Comparison of ENCODE assay signal across 20 cellular contexts in the genomic region with DNA sequence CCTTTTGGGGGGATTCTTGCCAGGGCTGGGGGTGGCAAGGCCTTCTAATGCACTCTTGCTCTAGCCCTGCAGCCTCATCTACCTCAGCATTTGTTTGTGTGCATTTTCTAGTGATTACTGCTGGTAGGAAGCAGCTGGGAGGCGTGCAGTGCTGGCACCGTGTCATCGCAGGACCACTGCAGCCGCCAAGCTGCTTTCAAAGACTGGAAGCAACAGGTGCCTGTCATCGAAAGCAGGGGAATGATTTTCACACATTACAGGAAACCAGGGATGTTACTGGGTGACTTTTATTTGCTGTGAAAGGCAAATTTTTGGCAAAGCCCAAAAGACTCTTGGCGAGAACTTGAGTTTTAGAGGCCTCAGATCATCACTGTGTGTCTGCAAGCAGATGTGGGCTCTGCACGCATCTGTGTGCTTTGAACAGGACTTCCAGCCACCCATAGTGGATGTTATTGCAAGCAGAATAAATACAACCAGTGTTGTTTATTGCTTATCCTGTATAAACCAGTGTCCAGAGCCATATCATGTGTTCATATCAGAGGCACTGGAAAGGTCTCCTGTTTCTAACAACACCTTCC.
DNase-seq lines count a peak whose midpoint lies in the region; ATAC-seq, FAIRE-seq and TF ChIP-seq lines count a peak whose summit lies in the region.
"Had no signal": no experiment of that assay in that cellular context is flagged by ENCODE, and none has a peak within 500 bp of the region (broad histone marks: within the 10 kb centered on the region; RNA-seq: fewer than 3 reads in every experiment).

No MANE protein-coding gene starts in this region.

- H2BK5ac ChIP-seq in neuronal stem cell (ENCODE audit: low read length): no peak overlapping the region

- H2AK5ac ChIP-seq in neuronal stem cell (ENCODE audit: low read depth, low read length): peak overlapping the region; percentile 14

- WGBS in neuronal stem cell (ENCODE audit: extremely low coverage in 2 of 2, insufficient read length in 2 of 2, insufficient replicate concordance in 1 of 2), 2 donors: no CpG with 5 or more reads among the region's 7 CpGs
- 60% methylated on average over 7 of the region's 7 CpGs for WGBS in suprapubic skin

- H2BK120ac ChIP-seq in neuronal stem cell (ENCODE audit: low read depth, low read length): no peak overlapping the region

- peak overlapping the region; percentile 65 for H3K18ac ChIP-seq in neuronal stem cell (ENCODE audit: low read length)

- no peak overlapping the region for H4K91ac ChIP-seq in neuronal stem cell (ENCODE audit: low read depth, low read length, poor library complexity)

- no peak overlapping the region for H3K4me3 Mint-ChIP-seq in stimulated activated naive CD8-positive, alpha-beta T cell treated with anti-CD3 and anti-CD28 coated beads, Interleukin-15, amount 100 ng/mL, for 72 hours

- no peaks in the 10 kb centered on the region for H3K4me1 Mint-ChIP-seq in stimulated activated naive CD8-positive, alpha-beta T cell treated with anti-CD3 and anti-CD28 coated beads, Interleukin-15, amount 100 ng/mL, for 72 hours
- H3K4me1 Mint-ChIP-seq: CD8-positive, alpha-beta memory T cell had no signal

- no peak for TF ChIP-seq EP300 in suprapubic skin (IDR thresholded peaks at IDR 0.05)

- H3K79me1 ChIP-seq in neuronal stem cell (ENCODE audit: low read depth, low read length): no peaks in the 10 kb centered on the region

- H3K27me3 ChIP-seq in BLaER1 treated with 17β-estradiol and CSF1 and Interleukin-3, amounts not matched to agents 10 nM and 100 nM: no peaks in the 10 kb centered on the region
- H3K27me3 ChIP-seq in bronchial epithelial cell (ENCODE audit: control insufficient read depth, insufficient read depth, low read length) (no peaks in the 10 kb centered on the region), neuronal stem cell (ENCODE audit: control insufficient read depth in 3 of 3, insufficient read depth in 3 of 3, low read depth in 1 of 3, low read length in 3 of 3) (peaks cover 0 to 5% (median 0%) of the 10 kb centered on the region in 3 experiments), suprapubic skin (no peaks in the 10 kb centered on the region)

- peak; percentile 32 for FAIRE-seq in bronchial epithelial cell (lab: Jason Lieb, UNC)
- FAIRE-seq: D721Med, GM12892, H54 had no signal

- H3K4me3 ChIP-seq in BLaER1 treated with 17β-estradiol and CSF1 and Interleukin-3, amounts not matched to agents 10 nM and 100 nM: no peak overlapping the region
- H3K4me3 ChIP-seq in Jurkat, Clone E6-1 (ENCODE audit: low read length): no peak overlapping the region
- H3K4me3 ChIP-seq in bronchial epithelial cell (ENCODE audit: low read depth, low read length) (no peak overlapping the region), neuronal stem cell (ENCODE audit: low read length in 2 of 2) (no peak overlapping the region), suprapubic skin (no peak overlapping the region)

- H3K9ac ChIP-seq in BLaER1 treated with 17β-estradiol and CSF1 and Interleukin-3, amounts not matched to agents 10 nM and 100 nM: 0 out of 22 replicates have a peak overlapping the region, but pooled peaks of 1 of the 11 experiments have one; percentile 6
- H3K9ac ChIP-seq in neuronal stem cell (ENCODE audit: low read depth, low read length, poor library complexity): no peak overlapping the region

- H2BK12ac ChIP-seq in neuronal stem cell (ENCODE audit: low read length): no peak overlapping the region

- H3K27me3 Mint-ChIP-seq in stimulated activated naive CD8-positive, alpha-beta T cell treated with anti-CD3 and anti-CD28 coated beads, Interleukin-15, amount 100 ng/mL, for 72 hours: no peaks in the 10 kb centered on the region

- peaks cover 19 to 65% (median 45%) of the 10 kb centered on the region in 10 experiments for H3K4me1 ChIP-seq in BLaER1 treated with 17β-estradiol and CSF1 and Interleukin-3, amounts not matched to agents 10 nM and 100 nM
- H3K4me1 ChIP-seq in neuronal stem cell (ENCODE audit: control insufficient read depth in 2 of 2, insufficient read depth in 1 of 2, low read depth in 1 of 2, low read length in 2 of 2) (peaks cover 7 to 9% of the 10 kb centered on the region in 2 donors), suprapubic skin (no peaks in the 10 kb centered on the region)

- TF ChIP-seq POLR2A in suprapubic skin (IDR thresholded peaks at IDR 0.05): no peak

- no peaks in the 10 kb centered on the region for H3K9me3 ChIP-seq in BLaER1 treated with 17β-estradiol and CSF1 and Interleukin-3, amounts not matched to agents 10 nM and 100 nM (replicated peaks in 1 of 11)
- no peaks in the 10 kb centered on the region for H3K9me3 ChIP-seq in neuronal stem cell (replicated peaks in 1 of 2; ENCODE audit: control insufficient read depth in 2 of 2, insufficient read depth in 1 of 2, low read depth in 1 of 2, low read length in 2 of 2)
- H3K9me3 ChIP-seq in suprapubic skin: no peaks in the 10 kb centered on the region

- in situ Hi-C loops in G401 (cut with HindIII; ENCODE audit: low sequenced_read_pairs): no loop called here

- no peak overlapping the region for H3K27ac Mint-ChIP-seq in stimulated activated naive CD8-positive, alpha-beta T cell treated with anti-CD3 and anti-CD28 coated beads, Interleukin-15, amount 100 ng/mL, for 72 hours
- H3K27ac Mint-ChIP-seq: CD8-positive, alpha-beta memory T cell had no signal

- H2BK15ac ChIP-seq in neuronal stem cell (ENCODE audit: low read length): no peak overlapping the region

- no peak overlapping the region for H4K8ac ChIP-seq in neuronal stem cell (ENCODE audit: low read depth, low read length)

- H3K4me2 ChIP-seq in BLaER1 treated with 17β-estradiol and CSF1 and Interleukin-3, amounts not matched to agents 10 nM and 100 nM: peak overlapping the region in 7 of 11 experiments; percentile 39 to 76 (median 62); a peak in 15 of 22 replicates
- H3K4me2 ChIP-seq in neuronal stem cell (ENCODE audit: insufficient read depth, low read length, poor library complexity, severe bottlenecking): no peak overlapping the region

- H3K4ac ChIP-seq in neuronal stem cell (ENCODE audit: low read length): no peak overlapping the region

- H3K23ac ChIP-seq in neuronal stem cell (ENCODE audit: low read depth, low read length, poor library complexity): no peak overlapping the region

- no peak for TF ChIP-seq CTCF in bronchial epithelial cell (IDR thresholded peaks at IDR 0.05; ENCODE audit: insufficient read depth, low read length, severe bottlenecking)
- TF ChIP-seq CTCF in suprapubic skin (IDR thresholded peaks at IDR 0.05): no peak

- H3K36me3 ChIP-seq in BLaER1 treated with 17β-estradiol and CSF1 and Interleukin-3, amounts not matched to agents 10 nM and 100 nM: peaks cover 6 to 50% (median 20%) of the 10 kb centered on the region in 11 experiments; a peak in 20 of 22 replicates
- H3K36me3 ChIP-seq in bronchial epithelial cell (ENCODE audit: control insufficient read depth, insufficient read depth, low read length) (no peaks in the 10 kb centered on the region), neuronal stem cell (replicated peaks in 1 of 2; ENCODE audit: control insufficient read depth in 2 of 2, insufficient read depth in 2 of 2, low read length in 2 of 2) (no peaks in the 10 kb centered on the region), suprapubic skin (no peaks in the 10 kb centered on the region)

- DNase-seq in Jurkat, Clone E6-1 (ENCODE audit: low read depth, low spot score): peak; percentile 30
- no peak for DNase-seq in bronchial epithelial cell (ENCODE audit: low read depth)
- no peak for DNase-seq in neuronal stem cell (ENCODE audit: low spot score)
- no peak for DNase-seq in G401 (ENCODE audit: low spot score)
- DNase-seq in stimulated activated naive CD8-positive, alpha-beta T cell treated with anti-CD3 and anti-CD28 coated beads, Interleukin-15, amount 100 ng/mL, for 72 hours: no peak
- DNase-seq in suprapubic skin (ENCODE audit: low spot score in 2 of 2): no peak
- DNase-seq: ACHN; CD8-positive, alpha-beta memory T cell; DMS79 treated with DMSO at 0.1 percent for 48 hours; GDM1; Kasumi-1; MM.1S; NCI-H187 treated with DMSO at 0.1 percent for 48 hours; NCI-H69 had no signal

- no peaks in the 10 kb centered on the region for H3K9me3 Mint-ChIP-seq in stimulated activated naive CD8-positive, alpha-beta T cell treated with anti-CD3 and anti-CD28 coated beads, Interleukin-15, amount 100 ng/mL, for 72 hours
- H3K9me3 Mint-ChIP-seq: CD8-positive, alpha-beta memory T cell had no signal

- ATAC-seq in HG03460 (IDR thresholded peaks at IDR 0.05; ENCODE audit: unreplicated experiment): no peak
- ATAC-seq in stimulated activated naive CD8-positive, alpha-beta T cell treated with anti-CD3 and anti-CD28 coated beads, Interleukin-15, amount 100 ng/mL, for 72 hours: no peak

- H4K20me1 ChIP-seq in BLaER1 treated with 17β-estradiol and CSF1 and Interleukin-3, amounts not matched to agents 10 nM and 100 nM: peaks cover 0 to 6% (median 0%) of the 10 kb centered on the region in 11 experiments; a peak in 2 of 22 replicates

- no peak overlapping the region for H2AFZ ChIP-seq in neuronal stem cell (ENCODE audit: low read length)

- H3K14ac ChIP-seq in neuronal stem cell (ENCODE audit: low read length): no peak overlapping the region

- no peak overlapping the region for H3K27ac ChIP-seq in BLaER1 treated with 17β-estradiol and CSF1 and Interleukin-3, amounts not matched to agents 10 nM and 100 nM
- H3K27ac ChIP-seq in neuronal stem cell (replicated peaks; ENCODE audit: low read length) (no peak overlapping the region), suprapubic skin (no peak overlapping the region)
- H3K27ac ChIP-seq: RWPE1 had no signal
